Comparison of ENCODE assay signal across 1 cellular context in genomic region chr18:306608-307255, GRCh38.
TF ChIP-seq lines count a peak whose summit lies in the region.

No MANE protein-coding gene starts in this region.

TF ChIP-seq in GM23338, 12 proteins besides CTCF, POLR2A, EP300 and RAD21 (continued from another document):
- no peak for TF ChIP-seq ZNF462 (CRISPR knock-in tag; IDR thresholded peaks at IDR 0.05)
- TF ChIP-seq EZH2phosphoT487 (IDR thresholded peaks at IDR 0.05; ENCODE audit: unreplicated experiment): no peak
- no peak for TF ChIP-seq STAT1 (IDR thresholded peaks at IDR 0.05; ENCODE audit: unreplicated experiment)
- no peak for TF ChIP-seq REST (IDR thresholded peaks at IDR 0.05; ENCODE audit: unreplicated experiment)
- no peak for TF ChIP-seq CREB1 (CRISPR knock-in tag; IDR thresholded peaks at IDR 0.05; ENCODE audit: low read depth)
